ENCODE assay signal across 9 cellular contexts in the genomic region with DNA sequence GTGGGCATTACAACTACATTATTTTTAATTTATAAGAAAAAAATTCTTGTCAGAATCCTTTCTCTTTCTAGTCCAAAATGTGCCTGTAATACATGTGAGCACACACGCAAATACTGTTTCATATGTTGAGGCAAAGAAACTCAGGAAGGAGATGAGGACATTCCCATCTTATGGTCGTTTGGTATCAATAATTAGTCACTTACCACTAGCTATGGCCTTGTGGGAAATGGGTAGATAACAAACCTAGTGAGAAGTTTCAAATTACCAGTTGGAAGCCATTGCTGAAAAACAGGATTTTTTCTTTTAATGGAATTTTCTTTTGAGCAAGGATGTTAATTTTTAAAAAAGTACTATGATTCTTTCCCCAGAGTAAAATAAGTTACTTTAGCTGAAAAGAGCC. TPM values are rescaled to one million over a fixed set of nuclear protein-coding genes. Genes with fewer than 3 reads are reported as not detected.
DNase-seq lines count a peak whose midpoint lies in the region; TF ChIP-seq lines count a peak whose summit lies in the region.
"Had no signal": no experiment of that assay in that cellular context is flagged by ENCODE, and none has a peak within 500 bp of the region (broad histone marks: within the 10 kb centered on the region; RNA-seq: fewer than 3 reads in every experiment).

No MANE protein-coding gene starts in this region.

- H3K4me1 ChIP-seq in skeletal muscle satellite cell (ENCODE audit: control insufficient read depth, insufficient read depth, low read length): peaks cover 73% of the 10 kb centered on the region

- H3K36me3 Mint-ChIP-seq in nephron progenitor cell (ENCODE audit: low read depth): peaks cover 6% of the 10 kb centered on the region
- H3K36me3 Mint-ChIP-seq: stimulated activated memory B cell treated with anti-CD40 and anti-IgM and Interleukin-4, amounts not matched to agents 10 μg/mL and 1 μg/mL and 100 μg/mL, for 72 hours had no signal

- H3K27ac ChIP-seq in VCaP: peak overlapping the region; percentile 92

- H3K4me2 ChIP-seq in skeletal muscle satellite cell (ENCODE audit: low read length): peak overlapping the region; percentile 80

- no peak overlapping the region for H3K4me3 Mint-ChIP-seq in nephron progenitor cell
- H3K4me3 Mint-ChIP-seq: stimulated activated memory B cell treated with anti-CD40 and anti-IgM and Interleukin-4, amounts not matched to agents 10 μg/mL and 1 μg/mL and 100 μg/mL, for 72 hours had no signal

- H3K4me1 Mint-ChIP-seq in nephron progenitor cell: peaks cover 34% of the 10 kb centered on the region
- H3K4me1 Mint-ChIP-seq: stimulated activated memory B cell treated with anti-CD40 and anti-IgM and Interleukin-4, amounts not matched to agents 10 μg/mL and 1 μg/mL and 100 μg/mL, for 72 hours had no signal

- TF ChIP-seq CTCF in VCaP (conservative IDR thresholded peaks at IDR 0.05): no peak
- TF ChIP-seq CTCF in foreskin fibroblast (IDR thresholded peaks at IDR 0.05; ENCODE audit: low read depth, low read length): no peak
- no peak for TF ChIP-seq CTCF in nephron progenitor cell (IDR thresholded peaks at IDR 0.05)

- no peaks in the 10 kb centered on the region for H3K27me3 ChIP-seq in skeletal muscle satellite cell (ENCODE audit: control insufficient read depth, insufficient read depth, low read length)

- H3K27me3 Mint-ChIP-seq in nephron progenitor cell (ENCODE audit: low read depth, poor library complexity): no peaks in the 10 kb centered on the region
- H3K27me3 Mint-ChIP-seq: stimulated activated memory B cell treated with anti-CD40 and anti-IgM and Interleukin-4, amounts not matched to agents 10 μg/mL and 1 μg/mL and 100 μg/mL, for 72 hours had no signal

- DNase-seq in EL (peak; percentile 60), foreskin fibroblast (peak; percentile 41 to 44), NCI-H1105 (lab: John Stamatoyannopoulos, UW) (no peak), nephron progenitor cell (no peak), DMS79 treated with DMSO at 0.1 percent for 48 hours (lab: John Stamatoyannopoulos, UW) (no peak), NCI-H1105 treated with DMSO at 0.1 percent for 48 hours (lab: John Stamatoyannopoulos, UW) (no peak)

- H3K36me3 ChIP-seq in skeletal muscle satellite cell (ENCODE audit: insufficient read depth, low read length): no peaks in the 10 kb centered on the region

- peak overlapping the region; percentile 34 to 40 for H3K4me3 ChIP-seq in foreskin fibroblast (ENCODE audit: low read depth in 1 of 2, low read length in 2 of 2)
- H3K4me3 ChIP-seq in skeletal muscle satellite cell (ENCODE audit: low read length): peak overlapping the region; percentile 57

- peak overlapping the region; percentile 87 for H3K9ac ChIP-seq in skeletal muscle satellite cell (ENCODE audit: low read depth, low read length)

- no peak overlapping the region for H3K27ac Mint-ChIP-seq in nephron progenitor cell
- H3K27ac Mint-ChIP-seq: stimulated activated memory B cell treated with anti-CD40 and anti-IgM and Interleukin-4, amounts not matched to agents 10 μg/mL and 1 μg/mL and 100 μg/mL, for 72 hours had no signal

- no peaks in the 10 kb centered on the region for H3K9me3 Mint-ChIP-seq in nephron progenitor cell
- H3K9me3 Mint-ChIP-seq: stimulated activated memory B cell treated with anti-CD40 and anti-IgM and Interleukin-4, amounts not matched to agents 10 μg/mL and 1 μg/mL and 100 μg/mL, for 72 hours had no signal

- H3K9me3 ChIP-seq in skeletal muscle satellite cell (replicated peaks; ENCODE audit: low read length): no peaks in the 10 kb centered on the region

RNA-seq across cellular contexts. Expression of a gene that starts 25.7 kb away (rescaled TPM):
- total RNA-seq in skeletal muscle satellite cell (2012; rRNA removed): 31.4 and 31.9 TPM in 2 replicates

Comparison
In these comparisons a context has a peak if more than half of its experiments do, and no peak if none do; other contexts are left out.
1. DNase-seq: peak in EL (single experiment) and foreskin fibroblast (2 of 2); none in NCI-H1105 (single experiment), nephron progenitor cell (single experiment), DMS79 treated with DMSO at 0.1 percent for 48 hours (single experiment) and NCI-H1105 treated with DMSO at 0.1 percent for 48 hours (single experiment).